ENCODE assay signal across 1 cellular context in the genomic region with DNA sequence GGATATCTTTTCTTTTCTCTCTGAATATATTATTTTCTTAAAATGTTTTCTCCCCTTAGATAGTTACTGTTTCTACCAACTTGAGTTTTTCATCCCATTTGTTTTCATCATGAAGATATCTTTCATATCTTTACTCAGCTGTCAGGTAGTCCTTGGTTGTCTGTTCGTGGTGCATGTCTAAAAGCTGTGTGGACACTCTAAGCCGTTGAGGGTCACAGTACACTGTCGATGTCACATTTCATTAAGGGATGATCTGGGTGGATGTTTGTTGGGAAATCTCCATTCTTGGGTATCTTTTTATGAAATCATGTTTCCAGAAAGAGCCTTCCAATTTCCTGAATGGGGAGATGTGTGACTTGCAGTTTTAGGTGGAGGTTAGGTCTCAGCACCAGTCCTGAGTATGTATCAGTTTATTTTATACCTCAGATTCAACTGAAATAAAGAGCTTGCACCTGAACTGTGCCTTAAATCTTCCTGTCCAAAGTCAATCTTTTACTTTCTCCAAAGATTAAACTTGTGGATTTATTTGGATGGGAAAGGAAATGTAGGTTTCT.
TF ChIP-seq lines count a peak whose summit lies in the region.

No MANE protein-coding gene starts in this region.

TF ChIP-seq in SK-N-SH, 30 proteins besides CTCF, POLR2A, EP300 and RAD21 (continued from another document):
- TF ChIP-seq, protein P1, sequence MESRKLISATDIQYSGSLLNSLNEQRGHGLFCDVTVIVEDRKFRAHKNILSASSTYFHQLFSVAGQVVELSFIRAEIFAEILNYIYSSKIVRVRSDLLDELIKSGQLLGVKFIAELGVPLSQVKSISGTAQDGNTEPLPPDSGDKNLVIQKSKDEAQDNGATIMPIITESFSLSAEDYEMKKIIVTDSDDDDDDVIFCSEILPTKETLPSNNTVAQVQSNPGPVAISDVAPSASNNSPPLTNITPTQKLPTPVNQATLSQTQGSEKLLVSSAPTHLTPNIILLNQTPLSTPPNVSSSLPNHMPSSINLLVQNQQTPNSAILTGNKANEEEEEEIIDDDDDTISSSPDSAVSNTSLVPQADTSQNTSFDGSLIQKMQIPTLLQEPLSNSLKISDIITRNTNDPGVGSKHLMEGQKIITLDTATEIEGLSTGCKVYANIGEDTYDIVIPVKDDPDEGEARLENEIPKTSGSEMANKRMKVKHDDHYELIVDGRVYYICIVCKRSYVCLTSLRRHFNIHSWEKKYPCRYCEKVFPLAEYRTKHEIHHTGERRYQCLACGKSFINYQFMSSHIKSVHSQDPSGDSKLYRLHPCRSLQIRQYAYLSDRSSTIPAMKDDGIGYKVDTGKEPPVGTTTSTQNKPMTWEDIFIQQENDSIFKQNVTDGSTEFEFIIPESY (IDR thresholded peaks at IDR 0.05; ENCODE audit: borderline replicate concordance, low read depth): no peak
- no peak for TF ChIP-seq ELF1 (IDR thresholded peaks at IDR 0.05)
